Comparison of ENCODE assay signal across 9 cellular contexts in genomic region chr19:39327990-39328705, GRCh38. TPM values are rescaled to one million over a fixed set of nuclear protein-coding genes. Genes with fewer than 3 reads are reported as not detected.
DNase-seq lines count a peak whose midpoint lies in the region; ATAC-seq, FAIRE-seq and TF ChIP-seq lines count a peak whose summit lies in the region.
"Had no signal": no experiment of that assay in that cellular context is flagged by ENCODE, and none has a peak within 500 bp of the region (broad histone marks: within the 10 kb centered on the region; RNA-seq: fewer than 3 reads in every experiment).

No MANE protein-coding gene starts in this region.

- no peaks in the 10 kb centered on the region for H3K79me2 ChIP-seq in PC-9 (ENCODE audit: low read depth)

- CTCF ChIA-PET in PC-9 (lab: Charles Lee): interaction anchor here (0.5 to 1.4 kb wide), 5 partner anchors 140 to 816 kb away, joined by 3 to 8 read pairs (median 4); no protein-coding TSS in a partner anchor

- no peak overlapping the region for H3K4me2 ChIP-seq in PC-9

- no peaks in the 10 kb centered on the region for H3K4me1 ChIP-seq in PC-9 (replicated peaks; ENCODE audit: insufficient read depth)

- no TSS peak for BruUV-seq in PC-9 (replicated peaks; lab: Mats Ljungman, UMichigan)

- no peaks in the 10 kb centered on the region for H3K9me3 ChIP-seq in PC-9 (ENCODE audit: insufficient read depth, low read depth)

- no peak overlapping the region for H3K27ac Mint-ChIP-seq in nephron progenitor cell

- H3K36me3 ChIP-seq in PC-9 (ENCODE audit: low read depth): no peaks in the 10 kb centered on the region

- ATAC-seq in stimulated activated naive CD8-positive, alpha-beta T cell treated with anti-CD3 and anti-CD28 coated beads, Interleukin-15, Interleukin-2, amounts not matched to agents 100 U/mL and 50 U/mL, for 24 hours: peak; percentile 70
- ATAC-seq in GM21619 (IDR thresholded peaks at IDR 0.05; ENCODE audit: unreplicated experiment): no peak

- H3K4me3 Mint-ChIP-seq in nephron progenitor cell: no peak overlapping the region

- H3K9me2 ChIP-seq in PC-9 (ENCODE audit: insufficient read depth): no peaks in the 10 kb centered on the region

- H2AFZ ChIP-seq in PC-9: no peak overlapping the region

- H3K27me3 ChIP-seq in PC-9 (ENCODE audit: insufficient read depth, low read depth): no peaks in the 10 kb centered on the region

- H3K27me3 Mint-ChIP-seq in nephron progenitor cell (ENCODE audit: low read depth, poor library complexity): peaks cover 42% of the 10 kb centered on the region

- peak; percentile 85 for FAIRE-seq in HTR-8/SVneo (lab: Jason Lieb, UNC)

- H3K27ac ChIP-seq in PC-9: no peak overlapping the region

- TF ChIP-seq CTCF in PC-9 (conservative IDR thresholded peaks at IDR 0.05): peak; percentile 97
- peak; percentile 94 for TF ChIP-seq CTCF in fibroblast of mammary gland (conservative IDR thresholded peaks at IDR 0.05; ENCODE audit: control insufficient read depth, insufficient read depth, low read depth, low read length)
- TF ChIP-seq CTCF in nephron progenitor cell (IDR thresholded peaks at IDR 0.05): peak; percentile 95

- intact Hi-C loops in PC-9 (cut with micrococcal nuclease; ENCODE audit: unreplicated experiment): loop anchor here (1.0 to 5.0 kb wide), 4 partner anchors 116 to 366 kb away; no protein-coding TSS in a partner anchor

- H3K36me3 Mint-ChIP-seq in nephron progenitor cell (ENCODE audit: low read depth): no peaks in the 10 kb centered on the region

- POLR2A ChIA-PET in PC-9 (lab: Charles Lee; ENCODE audit: unreplicated experiment): no interaction called here

- DNase-seq in CMK (ENCODE audit: low read depth) (peak; percentile 41), HTR-8/SVneo (ENCODE audit: insufficient read length, low spot score) (peak; percentile 80), PC-9 (peak; percentile 38 to 81), activated T-helper 1 cell treated with Interleukin-2 at 50 U/mL for 16 hours (ENCODE audit: low read depth) (peak; percentile 65), fibroblast of mammary gland (ENCODE audit: low read depth) (peak; percentile 58), nephron progenitor cell (peak; percentile 94)
- DNase-seq in stimulated activated naive CD8-positive, alpha-beta T cell treated with anti-CD3 and anti-CD28 coated beads, Interleukin-15, Interleukin-2, amounts not matched to agents 100 U/mL and 50 U/mL, for 24 hours: peak; percentile 88

- peaks cover 13% of the 10 kb centered on the region; the same call in 1 of the 2 replicates for H3F3A ChIP-seq in PC-9 (ENCODE audit: insufficient read depth, low read depth)

- no peaks in the 10 kb centered on the region for H4K20me1 ChIP-seq in PC-9 (ENCODE audit: insufficient read depth)

- no peaks in the 10 kb centered on the region for H3K9me3 Mint-ChIP-seq in nephron progenitor cell

- H3K4me1 Mint-ChIP-seq in nephron progenitor cell: peaks cover 15% of the 10 kb centered on the region

- H3K4me3 ChIP-seq in PC-9 (no peak overlapping the region), fibroblast of mammary gland (ENCODE audit: control insufficient read depth, low read depth, low read length) (no peak overlapping the region)

RNA-seq across cellular contexts. Expression of gene LRFN1, which starts 7.5 kb away (rescaled TPM):
- 2.3 and 4.0 TPM in 2 replicates for total RNA-seq in PC-9 (2021)

RNA-seq across cellular contexts. Expression of gene GMFG, which starts 7.7 kb away (rescaled TPM):
- total RNA-seq in PC-9 (2021): 0.78 TPM in 1 of 2 replicates, not detected in the other

RNA-seq across cellular contexts. Expression of gene SAMD4B, which starts 14.1 kb away (rescaled TPM):
- 152 and 163 TPM in 2 replicates for total RNA-seq in PC-9 (2021)

RNA-seq across cellular contexts. Expression of gene IFNL1, which starts 31.9 kb away (rescaled TPM):
- total RNA-seq in PC-9 (2021): not detected in 2 replicates
- total RNA-seq: T-helper 1 cell treated with Interleukin-12 subunit alpha and Interleukin-12 subunit beta and Interleukin-4 antibody, amounts not matched to agents 30 ng/mL and 1 ng/mL, for 36 hours had no signal

RNA-seq across cellular contexts. Expression of gene IFNL2, which starts 60.0 kb away (rescaled TPM):
- not detected in 2 replicates for total RNA-seq in PC-9 (2021)
- total RNA-seq: T-helper 1 cell treated with Interleukin-12 subunit alpha and Interleukin-12 subunit beta and Interleukin-4 antibody, amounts not matched to agents 30 ng/mL and 1 ng/mL, for 36 hours had no signal

Comparison
In these comparisons a context has a peak if more than half of its experiments do, and no peak if none do; other contexts are left out.
1. DNase-seq: peak in every context shown above with its lines; median percentile 94 in nephron progenitor cell; 88 in stimulated activated naive CD8-positive, alpha-beta T cell treated with anti-CD3 and anti-CD28 coated beads, Interleukin-15, Interleukin-2, amounts not matched to agents 100 U/mL and 50 U/mL, for 24 hours; 80 in HTR-8/SVneo; 65 in activated T-helper 1 cell treated with Interleukin-2 at 50 U/mL for 16 hours; 60 in PC-9; 58 in fibroblast of mammary gland; 41 in CMK.